ENCODE assay signal across 7 cellular contexts in the genomic region with DNA sequence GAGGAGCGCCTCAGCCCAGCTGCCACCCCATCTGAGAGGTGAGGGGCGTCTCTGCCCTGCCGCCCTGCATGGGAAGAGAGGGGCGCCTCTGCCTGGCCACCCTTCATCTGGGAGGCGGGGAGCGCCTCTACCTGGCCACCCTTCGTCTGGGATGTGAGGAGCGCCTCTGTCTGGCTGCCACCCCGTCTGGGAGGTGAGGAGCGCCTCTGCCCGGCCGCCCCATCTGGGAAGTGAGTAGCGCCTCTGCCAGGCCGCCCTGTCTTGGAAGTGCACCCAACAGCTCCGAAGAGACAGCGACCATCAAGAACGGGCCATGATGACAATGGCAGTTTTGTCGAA.
"Had no signal": no experiment of that assay in that cellular context is flagged by ENCODE, and none has a peak within 500 bp of the region (broad histone marks: within the 10 kb centered on the region; RNA-seq: fewer than 3 reads in every experiment).

No MANE protein-coding gene starts in this region.

- H3K27ac ChIP-seq: HL-60 had no signal

- H3K4me3 ChIP-seq: K562 had no signal

- H3K36me3 Mint-ChIP-seq: IgD-negative memory B cell had no signal

- ATAC-seq: HepG2, K562 had no signal

- FAIRE-seq: HepG2, HTR-8/SVneo, K562 had no signal

- DNase-seq: IMR-90, KBM-7 had no signal

- H3K4me1 Mint-ChIP-seq: IgD-negative memory B cell had no signal

- H3K4me3 Mint-ChIP-seq: IgD-negative memory B cell had no signal

- H3K27ac Mint-ChIP-seq: IgD-negative memory B cell had no signal
